18 cellular contexts compared by ENCODE assay signal in the genomic region with DNA sequence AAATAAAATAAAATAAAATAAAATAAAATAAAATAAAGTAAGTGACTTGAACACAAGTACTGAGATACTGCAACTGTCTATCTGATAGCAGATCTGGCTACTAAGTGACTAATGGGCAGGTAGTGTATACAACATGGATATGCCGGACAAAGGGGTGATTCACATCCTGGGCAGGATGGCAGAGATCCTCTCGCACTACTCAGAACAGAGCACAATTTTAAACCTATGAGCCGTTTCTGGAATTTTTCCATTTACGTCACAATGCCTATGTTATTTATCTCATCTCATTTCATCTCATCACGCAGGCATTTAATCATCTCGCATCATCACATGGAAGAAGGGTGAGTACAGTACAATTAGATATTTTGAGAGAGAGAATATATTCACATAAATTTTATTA.
DNase-seq lines count a peak whose midpoint lies in the region; ATAC-seq, FAIRE-seq and TF ChIP-seq lines count a peak whose summit lies in the region.
"Had no signal": no experiment of that assay in that cellular context is flagged by ENCODE, and none has a peak within 500 bp of the region (broad histone marks: within the 10 kb centered on the region; RNA-seq: fewer than 3 reads in every experiment).

No MANE protein-coding gene starts in this region.

- DNase-seq in A549 (ENCODE audit: low read depth in 1 of 2, low spot score in 1 of 2): peak; percentile 81 to 93
- peak; percentile 98 for DNase-seq in HT1080 (ENCODE audit: low read depth)
- no peak for DNase-seq in WTC11 (ENCODE audit: low spot score)
- DNase-seq in fibroblast of villous mesenchyme (ENCODE audit: low read depth): peak; percentile 37
- no peak for DNase-seq in COLO668 (lab: John Stamatoyannopoulos, UW; ENCODE audit: unreplicated experiment)
- no peak for DNase-seq in endothelial cell (ENCODE audit: low spot score)
- DNase-seq in upper lobe of right lung: no peak
- DNase-seq: ACHN; activated CD4-positive, alpha-beta memory T cell treated with anti-CD3 and anti-CD28 coated beads, Interleukin-2, amount 10 ng/mL, durations not matched to agents 7 days and 5 days; central memory CD4-positive, alpha-beta T cell; esophagus squamous epithelium; NCI-H1436; NCI-H510A treated with DMSO at 0.1 percent for 48 hours; pancreas; RPMI8226; T1000 had no signal

- no peak overlapping the region for H3K4me3 Mint-ChIP-seq in WTC11
- H3K4me3 Mint-ChIP-seq in endothelial cell (ENCODE audit: unreplicated experiment): no peak overlapping the region
- H3K4me3 Mint-ChIP-seq: activated CD4-positive, alpha-beta memory T cell treated with anti-CD3 and anti-CD28 coated beads, Interleukin-2, amount 10 ng/mL, durations not matched to agents 7 days and 5 days had no signal

- 9% methylated on average over 6 of the region's 6 CpGs for WGBS in A549 (ENCODE audit: missing lambda C conversion rate)

- FAIRE-seq in A549 (lab: Jason Lieb, UNC): no peak
- FAIRE-seq: pancreas had no signal

- peaks cover 11% of the 10 kb centered on the region; the same call in 2 of the 3 replicates for H3K9me3 ChIP-seq in A549
- H3K9me3 ChIP-seq in upper lobe of right lung: no peaks in the 10 kb centered on the region
- H3K9me3 ChIP-seq: esophagus squamous epithelium, pancreas, thoracic aorta had no signal

- no peaks in the 10 kb centered on the region for H3K36me3 Mint-ChIP-seq in WTC11
- no peaks in the 10 kb centered on the region for H3K36me3 Mint-ChIP-seq in endothelial cell (ENCODE audit: low read depth, unreplicated experiment)

- H3K27ac Mint-ChIP-seq in WTC11 (no peak overlapping the region), endothelial cell (ENCODE audit: unreplicated experiment) (no peak overlapping the region)
- H3K27ac Mint-ChIP-seq: activated CD4-positive, alpha-beta memory T cell treated with anti-CD3 and anti-CD28 coated beads, Interleukin-2, amount 10 ng/mL, durations not matched to agents 7 days and 5 days had no signal

- TF ChIP-seq CTCF in A549 (IDR thresholded peaks at IDR 0.05) (no peak), WTC11 (IDR thresholded peaks at IDR 0.05) (no peak), fibroblast of villous mesenchyme (IDR thresholded peaks at IDR 0.05; ENCODE audit: insufficient read depth, low read depth, low read length) (no peak), endothelial cell (IDR thresholded peaks at IDR 0.05; ENCODE audit: unreplicated experiment) (no peak), upper lobe of right lung (IDR thresholded peaks at IDR 0.05) (no peak)

- TF ChIP-seq EP300 in A549 (IDR thresholded peaks at IDR 0.05): peak; percentile 81 to 85; a peak in 4 of 5 replicates

- peak overlapping the region; percentile 67 for H3K4me2 ChIP-seq in A549

- H3K4me1 ChIP-seq in A549 (peaks cover 30% of the 10 kb centered on the region), upper lobe of right lung (no peaks in the 10 kb centered on the region)
- H3K4me1 ChIP-seq: pancreas had no signal

- CTCF ChIA-PET in A549 (lab: Yijun Ruan, JAX) (interaction anchor here (1.2 kb wide), 1 partner anchor 173 kb away, joined by 3 read pairs; no protein-coding TSS in a partner anchor), WTC11 (lab: Charles Lee) (no interaction called here)

- TF ChIP-seq RAD21 in A549 (conservative IDR thresholded peaks at IDR 0.05 in 1 of 2, IDR thresholded peaks at IDR 0.05 in 1 of 2): no peak

- no peak for TF ChIP-seq POLR2A in A549 (IDR thresholded peaks at IDR 0.05; ENCODE audit: low read length)

- H3K27me3 ChIP-seq in upper lobe of right lung: peaks cover 8% of the 10 kb centered on the region
- H3K27me3 ChIP-seq: pancreas had no signal

- no peaks in the 10 kb centered on the region for H3K36me3 ChIP-seq in upper lobe of right lung
- H3K36me3 ChIP-seq: esophagus squamous epithelium, pancreas, thoracic aorta had no signal

- H3K27ac ChIP-seq in A549 (peak overlapping the region; percentile 88 to 90), upper lobe of right lung (no peak overlapping the region)
- H3K27ac ChIP-seq: esophagus squamous epithelium, pancreas, thoracic aorta had no signal

- POLR2A ChIA-PET in A549 (lab: Yijun Ruan, JAX) (interaction anchor here (1.5 kb wide), 1 partner anchor 170 kb away, joined by 5 read pairs; no protein-coding TSS in a partner anchor), WTC11 (lab: Charles Lee) (no interaction called here)

- H3K9me3 Mint-ChIP-seq in WTC11 (no peaks in the 10 kb centered on the region), endothelial cell (ENCODE audit: unreplicated experiment) (no peaks in the 10 kb centered on the region)
- H3K9me3 Mint-ChIP-seq: activated CD4-positive, alpha-beta memory T cell treated with anti-CD3 and anti-CD28 coated beads, Interleukin-2, amount 10 ng/mL, durations not matched to agents 7 days and 5 days had no signal

- H3K4me3 ChIP-seq in A549 (peak overlapping the region; percentile 10; the same call in 2 of the 3 replicates), fibroblast of villous mesenchyme (ENCODE audit: low read depth, low read length) (no peak overlapping the region), upper lobe of right lung (no peak overlapping the region)
- H3K4me3 ChIP-seq: esophagus squamous epithelium, pancreas, thoracic aorta had no signal

- H3K4me1 Mint-ChIP-seq in WTC11 (0 out of 2 replicates have a peak, but pooled peaks cover 5% of the 10 kb centered on the region), endothelial cell (ENCODE audit: unreplicated experiment) (peaks cover 3% of the 10 kb centered on the region)
- H3K4me1 Mint-ChIP-seq: activated CD4-positive, alpha-beta memory T cell treated with anti-CD3 and anti-CD28 coated beads, Interleukin-2, amount 10 ng/mL, durations not matched to agents 7 days and 5 days had no signal

- H3K27me3 Mint-ChIP-seq in WTC11 (ENCODE audit: low read depth) (no peaks in the 10 kb centered on the region; the same call in 1 of the 2 replicates), endothelial cell (ENCODE audit: unreplicated experiment) (peaks cover 2% of the 10 kb centered on the region)

- peak; percentile 97 to 98 for ATAC-seq in A549
- ATAC-seq in WTC11: no peak
- ATAC-seq in GM21825 (IDR thresholded peaks at IDR 0.05; ENCODE audit: unreplicated experiment): no peak
- no peak for ATAC-seq in upper lobe of right lung
- ATAC-seq: pancreas had no signal

- intact Hi-C loops in upper lobe of right lung (cut with DNase I): no loop called here

TF ChIP-seq in A549, 52 proteins besides CTCF, POLR2A, EP300 and RAD21 (continues in another document):
- TF ChIP-seq FOSB (CRISPR knock-in tag; IDR thresholded peaks at IDR 0.05): no peak
- no peak for TF ChIP-seq HDAC2 (IDR thresholded peaks at IDR 0.05)
- TF ChIP-seq RCOR1 (IDR thresholded peaks at IDR 0.05; ENCODE audit: low read depth, low read length): no peak
- no peak for TF ChIP-seq EHF (CRISPR knock-in tag; IDR thresholded peaks at IDR 0.05)
- TF ChIP-seq GATA3 (IDR thresholded peaks at IDR 0.05; ENCODE audit: borderline replicate concordance): peak; percentile 94
- no peak for TF ChIP-seq RNF2 (IDR thresholded peaks at IDR 0.05; ENCODE audit: borderline replicate concordance, low read depth)
- peak; percentile 90 for TF ChIP-seq JUNB (IDR thresholded peaks at IDR 0.05)
- TF ChIP-seq, protein P1, sequence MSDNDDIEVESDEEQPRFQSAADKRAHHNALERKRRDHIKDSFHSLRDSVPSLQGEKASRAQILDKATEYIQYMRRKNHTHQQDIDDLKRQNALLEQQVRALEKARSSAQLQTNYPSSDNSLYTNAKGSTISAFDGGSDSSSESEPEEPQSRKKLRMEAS (IDR thresholded peaks at IDR 0.05): peak; percentile 43; the same call in 1 of the 2 replicates
- TF ChIP-seq CHD2 (IDR thresholded peaks at IDR 0.05; ENCODE audit: low read length, partially characterized antibody): no peak
- TF ChIP-seq FOSL2 (IDR thresholded peaks at IDR 0.05): peak; percentile 90
- TF ChIP-seq FOSL2 (CRISPR knock-in tag; IDR thresholded peaks at IDR 0.05): peak; percentile 88
- TF ChIP-seq ZNF302 (CRISPR knock-in tag; IDR thresholded peaks at IDR 0.05): no peak

TF ChIP-seq in WTC11, 78 proteins besides CTCF, POLR2A, EP300 and RAD21:
- TF ChIP-seq HMGA2 (CRISPR knock-in tag; IDR thresholded peaks at IDR 0.05) (peak; percentile 63), GTF2I (CRISPR knock-in tag; conservative IDR thresholded peaks at IDR 0.05) (no peak)

Comparison
In these comparisons a context has a peak if more than half of its experiments do, and no peak if none do; other contexts are left out.
1. ATAC-seq: peak in A549 (2 of 2); none in WTC11 (single experiment), GM21825 (single experiment) and upper lobe of right lung (single experiment).
2. DNase-seq: peak in A549 (2 of 2), HT1080 (single experiment) and fibroblast of villous mesenchyme (single experiment); none in WTC11 (single experiment), COLO668 (single experiment), endothelial cell (single experiment) and upper lobe of right lung (single experiment).